Comparison of ENCODE assay signal across 1 cellular context in genomic region chr10:23055424-23056191, GRCh38.
TF ChIP-seq lines count a peak whose summit lies in the region.

No MANE protein-coding gene starts in this region.

TF ChIP-seq in H1, 55 proteins besides CTCF, POLR2A, EP300 and RAD21:
- TF ChIP-seq ASH2L (IDR thresholded peaks at IDR 0.05; ENCODE audit: low read length): no peak
- TF ChIP-seq TAF7 (optimal IDR thresholded peaks at IDR 0.05; ENCODE audit: borderline replicate concordance, low read depth, low read length): peak; percentile 99
- TF ChIP-seq CHD2 (IDR thresholded peaks at IDR 0.05; ENCODE audit: low read length): 0 out of 2 replicates have a peak, but pooled peaks have one; percentile 13
- no peak for TF ChIP-seq JUN (IDR thresholded peaks at IDR 0.05; ENCODE audit: low read depth, low read length)
- TF ChIP-seq, protein P1, sequence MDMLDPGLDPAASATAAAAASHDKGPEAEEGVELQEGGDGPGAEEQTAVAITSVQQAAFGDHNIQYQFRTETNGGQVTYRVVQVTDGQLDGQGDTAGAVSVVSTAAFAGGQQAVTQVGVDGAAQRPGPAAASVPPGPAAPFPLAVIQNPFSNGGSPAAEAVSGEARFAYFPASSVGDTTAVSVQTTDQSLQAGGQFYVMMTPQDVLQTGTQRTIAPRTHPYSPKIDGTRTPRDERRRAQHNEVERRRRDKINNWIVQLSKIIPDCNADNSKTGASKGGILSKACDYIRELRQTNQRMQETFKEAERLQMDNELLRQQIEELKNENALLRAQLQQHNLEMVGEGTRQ (IDR thresholded peaks at IDR 0.05; ENCODE audit: low read length): no peak
- no peak for TF ChIP-seq HDAC2 (IDR thresholded peaks at IDR 0.05; ENCODE audit: borderline replicate concordance in 1 of 2, low read depth in 2 of 2, low read length in 2 of 2)
- TF ChIP-seq NRF1 (IDR thresholded peaks at IDR 0.05; ENCODE audit: low read depth, low read length): no peak
- no peak for TF ChIP-seq RXRA (IDR thresholded peaks at IDR 0.05; ENCODE audit: insufficient read depth, low read depth, low read length)
- TF ChIP-seq TEAD4 (IDR thresholded peaks at IDR 0.05; ENCODE audit: low read depth, low read length): 0 out of 2 replicates have a peak, but pooled peaks have one; percentile 4
- no peak for TF ChIP-seq ZNF274 (IDR thresholded peaks at IDR 0.05; ENCODE audit: borderline replicate concordance, extremely low read depth, low read length)
- no peak for TF ChIP-seq KDM4A (IDR thresholded peaks at IDR 0.05; ENCODE audit: low read depth, low read length, severe bottlenecking)
- no peak for TF ChIP-seq SIN3A (conservative IDR thresholded peaks at IDR 0.05 in 1 of 2, IDR thresholded peaks at IDR 0.05 in 1 of 2; ENCODE audit: low read depth in 1 of 2, low read length in 2 of 2)
- TF ChIP-seq POLR2AphosphoS5 (IDR thresholded peaks at IDR 0.05; ENCODE audit: low read depth, low read length): peak; percentile 38; the same call in 1 of the 2 replicates
- no peak for TF ChIP-seq SUZ12 (IDR thresholded peaks at IDR 0.05; ENCODE audit: low read length)
- no peak for TF ChIP-seq BRCA1 (IDR thresholded peaks at IDR 0.05; ENCODE audit: low read depth, low read length)
- peak; percentile 88 for TF ChIP-seq GTF2F1 (IDR thresholded peaks at IDR 0.05; ENCODE audit: borderline replicate concordance, low read depth, low read length)
- 0 out of 2 replicates have a peak, but pooled peaks have one; percentile 49 for TF ChIP-seq EGR1 (IDR thresholded peaks at IDR 0.05; ENCODE audit: borderline replicate concordance, low read depth, low read length)
- TF ChIP-seq BCL11A (IDR thresholded peaks at IDR 0.05; ENCODE audit: low read depth in 2 of 2, low read length in 2 of 2): no peak
- TF ChIP-seq SP1 (IDR thresholded peaks at IDR 0.05; ENCODE audit: low read depth, low read length): peak; percentile 35; the same call in 1 of the 2 replicates
- TF ChIP-seq SIX5 (IDR thresholded peaks at IDR 0.05; ENCODE audit: low read depth, low read length): no peak
- TF ChIP-seq ATF3 (IDR thresholded peaks at IDR 0.05; ENCODE audit: insufficient read depth, low read depth, low read length): no peak
- TF ChIP-seq, protein P2, sequence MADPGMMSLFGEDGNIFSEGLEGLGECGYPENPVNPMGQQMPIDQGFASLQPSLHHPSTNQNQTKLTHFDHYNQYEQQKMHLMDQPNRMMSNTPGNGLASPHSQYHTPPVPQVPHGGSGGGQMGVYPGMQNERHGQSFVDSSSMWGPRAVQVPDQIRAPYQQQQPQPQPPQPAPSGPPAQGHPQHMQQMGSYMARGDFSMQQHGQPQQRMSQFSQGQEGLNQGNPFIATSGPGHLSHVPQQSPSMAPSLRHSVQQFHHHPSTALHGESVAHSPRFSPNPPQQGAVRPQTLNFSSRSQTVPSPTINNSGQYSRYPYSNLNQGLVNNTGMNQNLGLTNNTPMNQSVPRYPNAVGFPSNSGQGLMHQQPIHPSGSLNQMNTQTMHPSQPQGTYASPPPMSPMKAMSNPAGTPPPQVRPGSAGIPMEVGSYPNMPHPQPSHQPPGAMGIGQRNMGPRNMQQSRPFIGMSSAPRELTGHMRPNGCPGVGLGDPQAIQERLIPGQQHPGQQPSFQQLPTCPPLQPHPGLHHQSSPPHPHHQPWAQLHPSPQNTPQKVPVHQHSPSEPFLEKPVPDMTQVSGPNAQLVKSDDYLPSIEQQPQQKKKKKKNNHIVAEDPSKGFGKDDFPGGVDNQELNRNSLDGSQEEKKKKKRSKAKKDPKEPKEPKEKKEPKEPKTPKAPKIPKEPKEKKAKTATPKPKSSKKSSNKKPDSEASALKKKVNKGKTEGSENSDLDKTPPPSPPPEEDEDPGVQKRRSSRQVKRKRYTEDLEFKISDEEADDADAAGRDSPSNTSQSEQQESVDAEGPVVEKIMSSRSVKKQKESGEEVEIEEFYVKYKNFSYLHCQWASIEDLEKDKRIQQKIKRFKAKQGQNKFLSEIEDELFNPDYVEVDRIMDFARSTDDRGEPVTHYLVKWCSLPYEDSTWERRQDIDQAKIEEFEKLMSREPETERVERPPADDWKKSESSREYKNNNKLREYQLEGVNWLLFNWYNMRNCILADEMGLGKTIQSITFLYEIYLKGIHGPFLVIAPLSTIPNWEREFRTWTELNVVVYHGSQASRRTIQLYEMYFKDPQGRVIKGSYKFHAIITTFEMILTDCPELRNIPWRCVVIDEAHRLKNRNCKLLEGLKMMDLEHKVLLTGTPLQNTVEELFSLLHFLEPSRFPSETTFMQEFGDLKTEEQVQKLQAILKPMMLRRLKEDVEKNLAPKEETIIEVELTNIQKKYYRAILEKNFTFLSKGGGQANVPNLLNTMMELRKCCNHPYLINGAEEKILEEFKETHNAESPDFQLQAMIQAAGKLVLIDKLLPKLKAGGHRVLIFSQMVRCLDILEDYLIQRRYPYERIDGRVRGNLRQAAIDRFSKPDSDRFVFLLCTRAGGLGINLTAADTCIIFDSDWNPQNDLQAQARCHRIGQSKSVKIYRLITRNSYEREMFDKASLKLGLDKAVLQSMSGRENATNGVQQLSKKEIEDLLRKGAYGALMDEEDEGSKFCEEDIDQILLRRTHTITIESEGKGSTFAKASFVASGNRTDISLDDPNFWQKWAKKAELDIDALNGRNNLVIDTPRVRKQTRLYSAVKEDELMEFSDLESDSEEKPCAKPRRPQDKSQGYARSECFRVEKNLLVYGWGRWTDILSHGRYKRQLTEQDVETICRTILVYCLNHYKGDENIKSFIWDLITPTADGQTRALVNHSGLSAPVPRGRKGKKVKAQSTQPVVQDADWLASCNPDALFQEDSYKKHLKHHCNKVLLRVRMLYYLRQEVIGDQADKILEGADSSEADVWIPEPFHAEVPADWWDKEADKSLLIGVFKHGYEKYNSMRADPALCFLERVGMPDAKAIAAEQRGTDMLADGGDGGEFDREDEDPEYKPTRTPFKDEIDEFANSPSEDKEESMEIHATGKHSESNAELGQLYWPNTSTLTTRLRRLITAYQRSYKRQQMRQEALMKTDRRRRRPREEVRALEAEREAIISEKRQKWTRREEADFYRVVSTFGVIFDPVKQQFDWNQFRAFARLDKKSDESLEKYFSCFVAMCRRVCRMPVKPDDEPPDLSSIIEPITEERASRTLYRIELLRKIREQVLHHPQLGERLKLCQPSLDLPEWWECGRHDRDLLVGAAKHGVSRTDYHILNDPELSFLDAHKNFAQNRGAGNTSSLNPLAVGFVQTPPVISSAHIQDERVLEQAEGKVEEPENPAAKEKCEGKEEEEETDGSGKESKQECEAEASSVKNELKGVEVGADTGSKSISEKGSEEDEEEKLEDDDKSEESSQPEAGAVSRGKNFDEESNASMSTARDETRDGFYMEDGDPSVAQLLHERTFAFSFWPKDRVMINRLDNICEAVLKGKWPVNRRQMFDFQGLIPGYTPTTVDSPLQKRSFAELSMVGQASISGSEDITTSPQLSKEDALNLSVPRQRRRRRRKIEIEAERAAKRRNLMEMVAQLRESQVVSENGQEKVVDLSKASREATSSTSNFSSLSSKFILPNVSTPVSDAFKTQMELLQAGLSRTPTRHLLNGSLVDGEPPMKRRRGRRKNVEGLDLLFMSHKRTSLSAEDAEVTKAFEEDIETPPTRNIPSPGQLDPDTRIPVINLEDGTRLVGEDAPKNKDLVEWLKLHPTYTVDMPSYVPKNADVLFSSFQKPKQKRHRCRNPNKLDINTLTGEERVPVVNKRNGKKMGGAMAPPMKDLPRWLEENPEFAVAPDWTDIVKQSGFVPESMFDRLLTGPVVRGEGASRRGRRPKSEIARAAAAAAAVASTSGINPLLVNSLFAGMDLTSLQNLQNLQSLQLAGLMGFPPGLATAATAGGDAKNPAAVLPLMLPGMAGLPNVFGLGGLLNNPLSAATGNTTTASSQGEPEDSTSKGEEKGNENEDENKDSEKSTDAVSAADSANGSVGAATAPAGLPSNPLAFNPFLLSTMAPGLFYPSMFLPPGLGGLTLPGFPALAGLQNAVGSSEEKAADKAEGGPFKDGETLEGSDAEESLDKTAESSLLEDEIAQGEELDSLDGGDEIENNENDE (IDR thresholded peaks at IDR 0.05; ENCODE audit: insufficient replicate concordance, low read length): no peak
- TF ChIP-seq ATF2 (IDR thresholded peaks at IDR 0.05; ENCODE audit: low read length): peak; percentile 56
- no peak for TF ChIP-seq TCF12 (IDR thresholded peaks at IDR 0.05; ENCODE audit: low read depth, low read length)
- peak; percentile 95 for TF ChIP-seq TBP (IDR thresholded peaks at IDR 0.05; ENCODE audit: low read depth, low read length)
